Comparison of ENCODE assay signal across 13 cellular contexts in the genomic region with DNA sequence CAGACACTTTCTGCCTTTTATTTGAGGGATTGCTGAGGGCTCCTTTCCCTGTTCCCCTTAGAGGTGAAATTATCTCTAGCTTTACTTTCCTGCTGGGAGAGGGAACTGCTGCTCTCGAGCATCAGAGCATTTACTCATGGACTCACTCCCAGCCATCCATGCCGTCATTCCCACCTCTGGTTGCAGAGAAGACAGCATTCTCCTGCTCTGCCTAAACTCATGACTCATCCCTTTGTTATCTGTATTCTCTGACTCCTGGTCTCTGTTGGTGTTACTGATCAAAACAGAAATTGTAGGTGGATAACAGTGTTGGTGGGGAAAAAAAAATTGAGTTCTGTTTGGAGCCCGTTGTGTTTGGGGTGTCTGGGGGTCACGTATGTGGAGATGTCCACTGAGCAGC.
DNase-seq lines count a peak whose midpoint lies in the region; ATAC-seq and TF ChIP-seq lines count a peak whose summit lies in the region.
"Had no signal": no experiment of that assay in that cellular context is flagged by ENCODE, and none has a peak within 500 bp of the region (broad histone marks: within the 10 kb centered on the region; RNA-seq: fewer than 3 reads in every experiment).

No MANE protein-coding gene starts in this region.

- H4K20me1 ChIP-seq in PC-3 (ENCODE audit: low read length): no peaks in the 10 kb centered on the region

- POLR2A ChIA-PET in PC-3 (lab: Charles Lee; ENCODE audit: unreplicated experiment): no interaction called here

- no peaks in the 10 kb centered on the region for H3K9me2 ChIP-seq in PC-3 (replicated peaks; ENCODE audit: low read length)

- no peaks in the 10 kb centered on the region for H3K9me3 Mint-ChIP-seq in endothelial cell (ENCODE audit: unreplicated experiment)

- DNase-seq in ELF-1 (ENCODE audit: low read depth, low spot score) (peak; percentile 44), PC-3 (peak; percentile 88), dermis blood vessel endothelial cell (peak; percentile 14), NCI-H524 treated with DMSO at 0.1 percent for 48 hours (lab: John Stamatoyannopoulos, UW) (no peak), HuH-7 (ENCODE audit: low spot score) (no peak), endothelial cell (ENCODE audit: low spot score) (no peak)
- DNase-seq in stimulated activated CD8-positive, alpha-beta memory T cell treated with anti-CD3 and anti-CD28 coated beads, Interleukin-4, amount 100 ng/mL, for 48 hours: no peak
- DNase-seq: activated CD4-positive, alpha-beta memory T cell treated with anti-CD3 and anti-CD28 coated beads, Interleukin-2, amount 10 ng/mL, durations not matched to agents 7 days and 5 days; DMS79; Kasumi-1; left colon had no signal

- H3K27ac Mint-ChIP-seq in endothelial cell (ENCODE audit: unreplicated experiment): no peak overlapping the region
- H3K27ac Mint-ChIP-seq: activated CD4-positive, alpha-beta memory T cell treated with anti-CD3 and anti-CD28 coated beads, Interleukin-2, amount 10 ng/mL, durations not matched to agents 7 days and 5 days; activated naive CD8-positive, alpha-beta T cell had no signal

- H3F3A ChIP-seq in PC-3 (ENCODE audit: low read length, unreplicated experiment): no peaks in the 10 kb centered on the region

- H3K27ac ChIP-seq in PC-3 (ENCODE audit: low read length): peak overlapping the region; percentile 13
- peak overlapping the region; percentile 57 for H3K27ac ChIP-seq in mesodermal cell (ENCODE audit: low read depth, low read length, severe bottlenecking)

- no peak overlapping the region for H3K9ac ChIP-seq in PC-3 (ENCODE audit: low read length)

- H3K4me3 Mint-ChIP-seq in endothelial cell (ENCODE audit: unreplicated experiment): no peak overlapping the region
- H3K4me3 Mint-ChIP-seq: activated CD4-positive, alpha-beta memory T cell treated with anti-CD3 and anti-CD28 coated beads, Interleukin-2, amount 10 ng/mL, durations not matched to agents 7 days and 5 days; activated naive CD8-positive, alpha-beta T cell had no signal

- TF ChIP-seq CTCF in PC-3 (conservative IDR thresholded peaks at IDR 0.05; ENCODE audit: low read depth, low read length): no peak
- TF ChIP-seq CTCF in endothelial cell (IDR thresholded peaks at IDR 0.05; ENCODE audit: unreplicated experiment): no peak

- no peak overlapping the region for H3K4me3 ChIP-seq in PC-3 (ENCODE audit: low read length)
- H3K4me3 ChIP-seq in mesodermal cell (ENCODE audit: extremely low read depth, insufficient read depth, low read length, poor library complexity, severe bottlenecking): no peak overlapping the region

- peaks cover 1% of the 10 kb centered on the region for H3K27me3 Mint-ChIP-seq in endothelial cell (ENCODE audit: unreplicated experiment)

- H3K4me1 ChIP-seq in PC-3 (ENCODE audit: insufficient read depth, low read length): peaks cover 34% of the 10 kb centered on the region
- H3K4me1 ChIP-seq in mesodermal cell (ENCODE audit: control insufficient read depth, insufficient read depth, low read length, poor library complexity, severe bottlenecking): peaks cover 17% of the 10 kb centered on the region

- CTCF ChIA-PET in PC-3 (lab: Charles Lee): no interaction called here

- peak; percentile 76 for ATAC-seq in PC-3
- ATAC-seq: left colon had no signal

- no peaks in the 10 kb centered on the region for H3K4me1 Mint-ChIP-seq in endothelial cell (ENCODE audit: unreplicated experiment)
- H3K4me1 Mint-ChIP-seq: activated CD4-positive, alpha-beta memory T cell treated with anti-CD3 and anti-CD28 coated beads, Interleukin-2, amount 10 ng/mL, durations not matched to agents 7 days and 5 days had no signal

- intact Hi-C loops in PC-3 (cut with micrococcal nuclease): no loop called here

- no peak overlapping the region for H2AFZ ChIP-seq in PC-3 (ENCODE audit: low read length)

- H3K36me3 ChIP-seq in PC-3 (ENCODE audit: low read depth, low read length) (no peaks in the 10 kb centered on the region; the same call in 1 of the 2 replicates), mesodermal cell (ENCODE audit: control insufficient read depth, insufficient read depth, low read length) (no peaks in the 10 kb centered on the region)

- no peaks in the 10 kb centered on the region for H3K36me3 Mint-ChIP-seq in endothelial cell (ENCODE audit: low read depth, unreplicated experiment)

- H3K4me2 ChIP-seq in PC-3 (ENCODE audit: low read length): peak overlapping the region; percentile 25; the same call in 1 of the 2 replicates

- no peaks in the 10 kb centered on the region for H3K79me2 ChIP-seq in PC-3 (ENCODE audit: low read length)

- no peaks in the 10 kb centered on the region for H3K27me3 ChIP-seq in PC-3 (ENCODE audit: low read length)

- no TSS peak for BruUV-seq in PC-3 (replicated peaks; lab: Mats Ljungman, UMichigan)

- no peaks in the 10 kb centered on the region for H3K9me3 ChIP-seq in PC-3 (ENCODE audit: low read length)
- H3K9me3 ChIP-seq in mesodermal cell (ENCODE audit: control insufficient read depth, low read length): no peaks in the 10 kb centered on the region

- WGBS in mesodermal cell (ENCODE audit: insufficient coverage in 2 of 2), 2 experiments: 48 to 83% methylated on average over 2 to 4 of the region's 4 CpGs

Comparison
In these comparisons a context has a peak if more than half of its experiments do, and no peak if none do; other contexts are left out.
1. DNase-seq: peak in ELF-1 (single experiment), PC-3 (single experiment) and dermis blood vessel endothelial cell (single experiment); none in NCI-H524 treated with DMSO at 0.1 percent for 48 hours (single experiment), HuH-7 (single experiment), stimulated activated CD8-positive, alpha-beta memory T cell treated with anti-CD3 and anti-CD28 coated beads, Interleukin-4, amount 100 ng/mL, for 48 hours (single experiment) and endothelial cell (single experiment).